1 cellular context compared by ENCODE assay signal in genomic region chr14:88189040-88189839, GRCh38.
TF ChIP-seq lines count a peak whose summit lies in the region.

No MANE protein-coding gene starts in this region.

TF ChIP-seq in WTC11, 78 proteins besides CTCF, POLR2A, EP300 and RAD21 (continued from another document):
- TF ChIP-seq, protein P1, sequence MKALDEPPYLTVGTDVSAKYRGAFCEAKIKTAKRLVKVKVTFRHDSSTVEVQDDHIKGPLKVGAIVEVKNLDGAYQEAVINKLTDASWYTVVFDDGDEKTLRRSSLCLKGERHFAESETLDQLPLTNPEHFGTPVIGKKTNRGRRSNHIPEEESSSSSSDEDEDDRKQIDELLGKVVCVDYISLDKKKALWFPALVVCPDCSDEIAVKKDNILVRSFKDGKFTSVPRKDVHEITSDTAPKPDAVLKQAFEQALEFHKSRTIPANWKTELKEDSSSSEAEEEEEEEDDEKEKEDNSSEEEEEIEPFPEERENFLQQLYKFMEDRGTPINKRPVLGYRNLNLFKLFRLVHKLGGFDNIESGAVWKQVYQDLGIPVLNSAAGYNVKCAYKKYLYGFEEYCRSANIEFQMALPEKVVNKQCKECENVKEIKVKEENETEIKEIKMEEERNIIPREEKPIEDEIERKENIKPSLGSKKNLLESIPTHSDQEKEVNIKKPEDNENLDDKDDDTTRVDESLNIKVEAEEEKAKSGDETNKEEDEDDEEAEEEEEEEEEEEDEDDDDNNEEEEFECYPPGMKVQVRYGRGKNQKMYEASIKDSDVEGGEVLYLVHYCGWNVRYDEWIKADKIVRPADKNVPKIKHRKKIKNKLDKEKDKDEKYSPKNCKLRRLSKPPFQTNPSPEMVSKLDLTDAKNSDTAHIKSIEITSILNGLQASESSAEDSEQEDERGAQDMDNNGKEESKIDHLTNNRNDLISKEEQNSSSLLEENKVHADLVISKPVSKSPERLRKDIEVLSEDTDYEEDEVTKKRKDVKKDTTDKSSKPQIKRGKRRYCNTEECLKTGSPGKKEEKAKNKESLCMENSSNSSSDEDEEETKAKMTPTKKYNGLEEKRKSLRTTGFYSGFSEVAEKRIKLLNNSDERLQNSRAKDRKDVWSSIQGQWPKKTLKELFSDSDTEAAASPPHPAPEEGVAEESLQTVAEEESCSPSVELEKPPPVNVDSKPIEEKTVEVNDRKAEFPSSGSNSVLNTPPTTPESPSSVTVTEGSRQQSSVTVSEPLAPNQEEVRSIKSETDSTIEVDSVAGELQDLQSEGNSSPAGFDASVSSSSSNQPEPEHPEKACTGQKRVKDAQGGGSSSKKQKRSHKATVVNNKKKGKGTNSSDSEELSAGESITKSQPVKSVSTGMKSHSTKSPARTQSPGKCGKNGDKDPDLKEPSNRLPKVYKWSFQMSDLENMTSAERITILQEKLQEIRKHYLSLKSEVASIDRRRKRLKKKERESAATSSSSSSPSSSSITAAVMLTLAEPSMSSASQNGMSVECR (CRISPR knock-in tag; IDR thresholded peaks at IDR 0.05; ENCODE audit: borderline replicate concordance), result no peak
TF ChIP-seq in WTC11: peak in this region for 0.
